In genomic region chr3:159261333-159261732, GRCh38 we compare ENCODE assay signal across 6 cellular contexts.
A peak's percentile ranks its signal among the peaks of the same experiment; 100 is the strongest.
DNase-seq lines count a peak whose midpoint lies in the region; ATAC-seq and TF ChIP-seq lines count a peak whose summit lies in the region.
"Not testable (repeated sequence)": the region's sequence is repeated elsewhere in the genome, so short reads cannot be mapped to it uniquely, and the experiment has no call there.

No MANE protein-coding gene starts in this region.

- no CpG with 5 or more reads among the region's 4 CpGs for WGBS in mesendoderm (ENCODE audit: extremely low coverage, insufficient coverage, low lambda C conversion rate)

- H3K56ac ChIP-seq in mesendoderm (ENCODE audit: low read length) = not testable (repeated sequence)

- not testable (repeated sequence) for H2BK5ac ChIP-seq in mesendoderm (ENCODE audit: low read length)

- not testable (repeated sequence) for H3K36me3 ChIP-seq in mesendoderm (ENCODE audit: control insufficient read depth, insufficient read depth, low read length)

- not testable (repeated sequence) for H3K79me2 ChIP-seq in mesendoderm (ENCODE audit: control insufficient read depth, insufficient read depth, low read length)

- not testable (repeated sequence) for H3K4me3 ChIP-seq in GM12865 (ENCODE audit: low read depth, low read length); mesendoderm (ENCODE audit: low read length)

- not testable (repeated sequence) for TF ChIP-seq CTCF in GM12865 (IDR thresholded peaks at IDR 0.05; ENCODE audit: insufficient read depth, low read depth, low read length, missing control alignments)

- H3K18ac ChIP-seq in mesendoderm (ENCODE audit: low read length) = not testable (repeated sequence)

- not testable (repeated sequence) for H3K4ac ChIP-seq in mesendoderm (ENCODE audit: low read depth, low read length)

- H3K79me1 ChIP-seq in mesendoderm (ENCODE audit: low read length) = not testable (repeated sequence)

- not testable (repeated sequence) for H2BK15ac ChIP-seq in mesendoderm (replicated peaks; ENCODE audit: low read depth)

- H3K4me1 ChIP-seq in mesendoderm (ENCODE audit: control insufficient read depth, low read depth, low read length) = not testable (repeated sequence)

- not testable (repeated sequence) for H3K27ac ChIP-seq in mesendoderm (ENCODE audit: low read depth, low read length)

- not testable (repeated sequence) for H3K9ac ChIP-seq in mesendoderm (ENCODE audit: low read length)

- peak; percentile 57 for ATAC-seq in GM18907 (IDR thresholded peaks at IDR 0.05; ENCODE audit: unreplicated experiment)
- ATAC-seq in HG02642 (IDR thresholded peaks at IDR 0.05; ENCODE audit: poor library complexity, unreplicated experiment) = peak; percentile 46
- peak; percentile 52 for ATAC-seq in HG03432 (IDR thresholded peaks at IDR 0.05; ENCODE audit: unreplicated experiment)

- not testable (repeated sequence) for H3K4me2 ChIP-seq in mesendoderm (ENCODE audit: low read length)

- H4K8ac ChIP-seq in mesendoderm (ENCODE audit: low read depth, low read length) = not testable (repeated sequence)

- H4K5ac ChIP-seq in mesendoderm (ENCODE audit: low read length) = not testable (repeated sequence)

- DNase-seq in GM12865 (ENCODE audit: low read depth) (peak; percentile 35), SK-N-DZ (ENCODE audit: low spot score) (peak; percentile 41), mesendoderm (peak; percentile 46)

- not testable (repeated sequence) for H3K27me3 ChIP-seq in mesendoderm (ENCODE audit: insufficient read depth, low read length, poor library complexity)

- H2BK120ac ChIP-seq in mesendoderm (ENCODE audit: low read depth, low read length) = not testable (repeated sequence)

- not testable (repeated sequence) for H2AK5ac ChIP-seq in mesendoderm (ENCODE audit: low read length)

- H3K23ac ChIP-seq in mesendoderm (ENCODE audit: low read length) = not testable (repeated sequence)
